ENCODE assay signal across 18 cellular contexts in genomic region chr2:215537621-215538020, GRCh38.
DNase-seq lines count a peak whose midpoint lies in the region; ATAC-seq and TF ChIP-seq lines count a peak whose summit lies in the region.
"Had no signal": no experiment of that assay in that cellular context is flagged by ENCODE, and none has a peak within 500 bp of the region (broad histone marks: within the 10 kb centered on the region; RNA-seq: fewer than 3 reads in every experiment).

No MANE protein-coding gene starts in this region.

- H3K79me1 ChIP-seq in mesenchymal stem cell (replicated peaks; ENCODE audit: low read length, poor library complexity, severe bottlenecking) = no peaks in the 10 kb centered on the region

- no peak for ATAC-seq in GM18867 (IDR thresholded peaks at IDR 0.05; ENCODE audit: unreplicated experiment)
- ATAC-seq: activated naive CD4-positive, alpha-beta T cell treated with anti-CD3 and anti-CD28 coated beads, Interleukin-2, amount 50 U/mL, for 72 hours had no signal

- DNase-seq in AG08395 (ENCODE audit: low spot score) (peak; percentile 56), HFF-Myc (ENCODE audit: extremely low read depth, low read depth) (peak; percentile 61), choroid plexus epithelial cell (ENCODE audit: low read depth) (peak; percentile 88), mesenchymal stem cell (peak; percentile 90), NCI-H2171 (lab: John Stamatoyannopoulos, UW) (no peak), SIG-M5 (lab: John Stamatoyannopoulos, UW) (no peak)
- DNase-seq in activated CD8-positive, alpha-beta memory T cell treated with anti-CD3 and anti-CD28 coated beads, Interleukin-2, amount 50 U/mL, for 48 hours = no peak
- DNase-seq: activated CD4-positive, alpha-beta T cell treated with anti-CD3 and anti-CD28 coated beads for 1 hour; AML-193; NCI-H1930; NCI-H526 treated with DMSO at 0.1 percent for 48 hours; ovary; Peyer's patch had no signal

- H3K27me3 ChIP-seq in mesenchymal stem cell (ENCODE audit: control insufficient read depth in 1 of 2, insufficient read depth in 1 of 2, low read length in 2 of 2) = no peaks in the 10 kb centered on the region
- H3K27me3 ChIP-seq: ovary, Peyer's patch had no signal

- no peak overlapping the region for H2BK15ac ChIP-seq in mesenchymal stem cell (ENCODE audit: low read depth, poor library complexity, severe bottlenecking)

- TF ChIP-seq CTCF in HFF-Myc (IDR thresholded peaks at IDR 0.05; ENCODE audit: low read depth, low read length, missing control alignments) = no peak
- TF ChIP-seq CTCF in choroid plexus epithelial cell (conservative IDR thresholded peaks at IDR 0.05; ENCODE audit: low read depth, low read length) = peak; percentile 16

- H3K9me3 ChIP-seq in mesenchymal stem cell (ENCODE audit: control insufficient read depth, low read length) = no peaks in the 10 kb centered on the region
- H3K9me3 ChIP-seq: HAP-1, Peyer's patch had no signal

- H4K91ac ChIP-seq in mesenchymal stem cell (ENCODE audit: low read length) = no peak overlapping the region

- H3K4me1 ChIP-seq in mesenchymal stem cell (ENCODE audit: control insufficient read depth, insufficient read depth, low read depth, low read length) = no peaks in the 10 kb centered on the region
- H3K4me1 ChIP-seq: HAP-1, Peyer's patch had no signal

- H3K27ac ChIP-seq in mesenchymal stem cell (ENCODE audit: low read length, poor library complexity, severe bottlenecking) = no peak overlapping the region
- H3K27ac ChIP-seq: epithelial cell of prostate, KMS-11, ovary, Peyer's patch had no signal

- no peak overlapping the region for H3K18ac ChIP-seq in mesenchymal stem cell (ENCODE audit: low read depth in 1 of 2, low read length in 2 of 2)

- no peak overlapping the region for H3K14ac ChIP-seq in mesenchymal stem cell (ENCODE audit: low read length in 2 of 2)

- H2AFZ ChIP-seq in mesenchymal stem cell (ENCODE audit: low read depth, low read length) = no peak overlapping the region

- H3K23ac ChIP-seq in mesenchymal stem cell (ENCODE audit: low read length in 2 of 2) = no peak overlapping the region

- no peak overlapping the region for H2BK5ac ChIP-seq in mesenchymal stem cell (ENCODE audit: low read depth, low read length, poor library complexity, severe bottlenecking)

- no peak overlapping the region for H3K4ac ChIP-seq in mesenchymal stem cell (ENCODE audit: low read depth in 1 of 2, low read length in 2 of 2)

- H4K8ac ChIP-seq in mesenchymal stem cell (ENCODE audit: low read length) = no peak overlapping the region

- H3K36me3 ChIP-seq in mesenchymal stem cell (ENCODE audit: control insufficient read depth in 1 of 2, insufficient read depth in 2 of 2, low read depth in 1 of 2, low read length in 2 of 2) = no peaks in the 10 kb centered on the region
- H3K36me3 ChIP-seq: HAP-1, ovary, Peyer's patch had no signal

- H2BK120ac ChIP-seq in mesenchymal stem cell (ENCODE audit: low read depth, low read length) = no peak overlapping the region

- peak overlapping the region; percentile 34 for H3K9ac ChIP-seq in mesenchymal stem cell (ENCODE audit: low read length)
- H3K9ac ChIP-seq: KMS-11 had no signal

- H2AK5ac ChIP-seq in mesenchymal stem cell (ENCODE audit: low read length, severe bottlenecking) = no peak overlapping the region

- 29% methylated on average over 1 of the region's 2 CpGs for WGBS in mesenchymal stem cell

- H3K4me2 ChIP-seq in mesenchymal stem cell (ENCODE audit: low read length, poor library complexity, severe bottlenecking) = no peak overlapping the region
- H3K4me2 ChIP-seq: KMS-11 had no signal

- H3K4me3 ChIP-seq in HFF-Myc (replicated peaks; ENCODE audit: low read depth, low read length) = no peak overlapping the region
- H3K4me3 ChIP-seq in choroid plexus epithelial cell (ENCODE audit: low read depth, low read length) = no peak overlapping the region
- H3K4me3 ChIP-seq in mesenchymal stem cell (ENCODE audit: insufficient read depth in 1 of 2, low read depth in 1 of 2, low read length in 2 of 2) = no peak overlapping the region
- H3K4me3 ChIP-seq: HAP-1, ovary, Peyer's patch had no signal

- no peak overlapping the region for H2BK12ac ChIP-seq in mesenchymal stem cell (ENCODE audit: low read length in 2 of 2)

Comparison
In these comparisons a context has a peak if more than half of its experiments do, and no peak if none do; other contexts are left out.
1. DNase-seq: peak in AG08395 (single experiment), HFF-Myc (single experiment), choroid plexus epithelial cell (single experiment) and mesenchymal stem cell (single experiment); none in activated CD8-positive, alpha-beta memory T cell treated with anti-CD3 and anti-CD28 coated beads, Interleukin-2, amount 50 U/mL, for 48 hours (single experiment), NCI-H2171 (single experiment) and SIG-M5 (single experiment).